ENCODE assay signal across 27 cellular contexts in genomic region chr6:109363753-109364152, GRCh38.
"Had no signal": no experiment of that assay in that cellular context is flagged by ENCODE, and none has a peak within 500 bp of the region (broad histone marks: within the 10 kb centered on the region; RNA-seq: fewer than 3 reads in every experiment).

No MANE protein-coding gene starts in this region.

- ATAC-seq: activated CD4-positive, CD25-positive, alpha-beta regulatory T cell treated with anti-CD3 and anti-CD28 coated beads, Interleukin-2, amount 50 U/mL, for 24 hours; Panc1; Right ventricle myocardium inferior had no signal

- H3K27me3 Mint-ChIP-seq: activated naive CD8-positive, alpha-beta T cell treated with anti-CD3 and anti-CD28 coated beads, Interleukin-2, amount 10 ng/mL, durations not matched to agents 7 days and 5 days had no signal

- H3K4me3 Mint-ChIP-seq: activated naive CD4-positive, alpha-beta T cell treated with anti-CD3 and anti-CD28 coated beads for 36 hours; activated naive CD8-positive, alpha-beta T cell treated with anti-CD3 and anti-CD28 coated beads, Interleukin-2, amount 10 ng/mL, durations not matched to agents 7 days and 5 days had no signal

- H3K36me3 ChIP-seq: breast epithelium had no signal

- H3K9me3 ChIP-seq: adrenal gland, breast epithelium, SK-N-SH had no signal

- H3K4me1 ChIP-seq: adrenal gland, breast epithelium, SJCRH30 had no signal

- DNase-seq: activated CD4-positive, alpha-beta T cell treated with anti-CD3 and anti-CD28 coated beads for 4 hours; activated CD4-positive, alpha-beta T cell treated with anti-CD3 and anti-CD28 coated beads, Interleukin-2, amount 50 U/mL, for 4 hours; activated CD8-positive, alpha-beta memory T cell treated with anti-CD3 and anti-CD28 coated beads for 24 hours; activated gamma-delta T cell; activated naive CD4-positive, alpha-beta T cell treated with anti-CD3 and anti-CD28 coated beads for 36 hours; activated naive CD8-positive, alpha-beta T cell treated with anti-CD3 and anti-CD28 coated beads, Interleukin-2, amount 10 ng/mL, durations not matched to agents 7 days and 5 days; adrenal gland; anterior cingulate cortex; caudate nucleus; IMR-90; KBM-7; NCI-H1048; NCI-H146; NCI-H187 treated with DMSO at 0.1 percent for 48 hours; NCI-H2081 treated with DMSO at 0.1 percent for 48 hours; NCI-H226; NCI-H526; NCI-H774; NK-92 treated with Interleukin-12 subunit alpha and Interleukin-12 subunit beta, amount 100 ng/mL, for 24 hours; OCI-M1; RPMI8226; SJCRH30; SK-N-SH had no signal

- H3K9me3 Mint-ChIP-seq: activated naive CD4-positive, alpha-beta T cell treated with anti-CD3 and anti-CD28 coated beads for 36 hours had no signal

- H3K27ac Mint-ChIP-seq: activated naive CD4-positive, alpha-beta T cell treated with anti-CD3 and anti-CD28 coated beads for 36 hours; activated naive CD8-positive, alpha-beta T cell treated with anti-CD3 and anti-CD28 coated beads, Interleukin-2, amount 10 ng/mL, durations not matched to agents 7 days and 5 days had no signal

- H3K27me3 ChIP-seq: adrenal gland, breast epithelium, SJCRH30 had no signal

- H3K27ac ChIP-seq: adrenal gland, breast epithelium, SJCRH30 had no signal

- H3K4me3 ChIP-seq: adrenal gland, breast epithelium, SJCRH30 had no signal
